14 cellular contexts compared by ENCODE assay signal in the genomic region with DNA sequence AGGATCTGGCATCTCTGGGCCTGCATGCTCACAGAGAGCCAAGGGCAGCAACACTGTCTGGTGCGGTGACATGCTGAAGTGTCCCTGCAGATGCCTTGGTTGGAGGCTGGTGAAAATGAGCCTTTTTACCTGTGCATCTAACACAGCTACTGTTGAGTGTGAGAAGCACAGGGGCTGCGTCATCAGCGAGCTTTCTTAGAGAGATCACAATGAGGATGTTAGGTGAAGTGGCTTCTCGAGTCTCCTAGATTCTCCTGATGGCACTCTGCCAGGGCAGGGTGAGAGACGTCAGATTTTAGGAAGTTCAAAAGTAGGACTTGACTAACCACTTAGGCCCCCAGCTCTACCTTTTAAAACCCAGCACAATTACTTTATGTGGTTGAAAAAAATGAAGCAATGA. TPM values are rescaled to one million over a fixed set of nuclear protein-coding genes. Genes with fewer than 3 reads are reported as not detected.
"Had no signal": no experiment of that assay in that cellular context is flagged by ENCODE, and none has a peak within 500 bp of the region (broad histone marks: within the 10 kb centered on the region; RNA-seq: fewer than 3 reads in every experiment).

No MANE protein-coding gene starts in this region.

- H3K27me3 Mint-ChIP-seq: activated naive CD8-positive, alpha-beta T cell treated with anti-CD3 and anti-CD28 coated beads for 36 hours had no signal

- H3K4me3 Mint-ChIP-seq: activated naive CD8-positive, alpha-beta T cell treated with anti-CD3 and anti-CD28 coated beads for 36 hours; activated T-cell treated with anti-CD3 and anti-CD28 coated beads, Interleukin-2, amount 50 U/mL, for 24 hours; immature natural killer cell; natural killer cell treated with Interleukin-12 subunit alpha and Interleukin-12 subunit beta and Interleukin-15 and Interleukin-18, amount 100 ng/mL, for 72 hours; stimulated activated naive CD8-positive, alpha-beta T cell treated with anti-CD3 and anti-CD28 coated beads, Interleukin-15, amount 100 ng/mL, for 72 hours; T-helper 17 cell had no signal

- H3K27ac Mint-ChIP-seq: activated naive CD8-positive, alpha-beta T cell treated with anti-CD3 and anti-CD28 coated beads for 36 hours; activated T-cell treated with anti-CD3 and anti-CD28 coated beads, Interleukin-2, amount 50 U/mL, for 24 hours; immature natural killer cell; natural killer cell treated with Interleukin-12 subunit alpha and Interleukin-12 subunit beta and Interleukin-15 and Interleukin-18, amount 100 ng/mL, for 72 hours; stimulated activated naive CD8-positive, alpha-beta T cell treated with anti-CD3 and anti-CD28 coated beads, Interleukin-15, amount 100 ng/mL, for 72 hours; T-helper 17 cell had no signal

- DNase-seq: activated CD4-positive, CD25-positive, alpha-beta regulatory T cell; activated effector memory CD4-positive, alpha-beta T cell treated with anti-CD3 and anti-CD28 coated beads, Interleukin-2, amount 50 U/mL, for 16 hours; activated naive CD8-positive, alpha-beta T cell treated with anti-CD3 and anti-CD28 coated beads for 36 hours; activated T-cell treated with anti-CD3 and anti-CD28 coated beads, Interleukin-2, amount 50 U/mL, for 24 hours; immature natural killer cell; left cardiac atrium; lower lobe of right lung; stimulated activated CD4-positive, alpha-beta T cell treated with anti-CD3 and anti-CD28 coated beads, Interleukin-4, amount 100 ng/mL, for 1 hour; stimulated activated naive CD8-positive, alpha-beta T cell treated with anti-CD3 and anti-CD28 coated beads, Interleukin-15, amount 100 ng/mL, for 72 hours; T-helper 17 cell had no signal

- ATAC-seq: left cardiac atrium; lower lobe of right lung; natural killer cell treated with Interleukin-12 subunit alpha and Interleukin-12 subunit beta and Interleukin-15 and Interleukin-18, amount 100 ng/mL, for 72 hours; stimulated activated naive CD8-positive, alpha-beta T cell treated with anti-CD3 and anti-CD28 coated beads, Interleukin-15, amount 100 ng/mL, for 72 hours; T-helper 17 cell had no signal

- H3K36me3 Mint-ChIP-seq: activated naive CD8-positive, alpha-beta T cell treated with anti-CD3 and anti-CD28 coated beads for 36 hours; immature natural killer cell; natural killer cell treated with Interleukin-12 subunit alpha and Interleukin-12 subunit beta and Interleukin-15 and Interleukin-18, amount 100 ng/mL, for 72 hours had no signal

- H3K9me3 Mint-ChIP-seq: activated naive CD8-positive, alpha-beta T cell treated with anti-CD3 and anti-CD28 coated beads for 36 hours; activated T-cell treated with anti-CD3 and anti-CD28 coated beads, Interleukin-2, amount 50 U/mL, for 24 hours; immature natural killer cell; natural killer cell treated with Interleukin-12 subunit alpha and Interleukin-12 subunit beta and Interleukin-15 and Interleukin-18, amount 100 ng/mL, for 72 hours; stimulated activated naive CD8-positive, alpha-beta T cell treated with anti-CD3 and anti-CD28 coated beads, Interleukin-15, amount 100 ng/mL, for 72 hours had no signal

RNA-seq across cellular contexts. Expression of gene CD6, which starts 15.9 kb away (rescaled TPM):
- total RNA-seq: fibroblast of villous mesenchyme, osteoblast, pulmonary artery endothelial cell had no signal

RNA-seq across cellular contexts. Expression of gene TMEM132A, which starts 31.3 kb away (rescaled TPM):
- total RNA-seq: T-helper 17 cell had no signal
